31 cellular contexts compared by ENCODE assay signal in genomic region chr12:104378427-104378826, GRCh38.
"Had no signal": no experiment of that assay in that cellular context is flagged by ENCODE, and none has a peak within 500 bp of the region (broad histone marks: within the 10 kb centered on the region; RNA-seq: fewer than 3 reads in every experiment).

No MANE protein-coding gene starts in this region.

- H3K27ac Mint-ChIP-seq: natural killer cell; nephron; progenitor cell of endocrine pancreas; stimulated activated memory B cell treated with anti-CD40 and anti-IgM and Interleukin-4, amounts not matched to agents 10 μg/mL and 1 μg/mL and 100 μg/mL, for 72 hours; stimulated activated naive CD8-positive, alpha-beta T cell treated with anti-CD3 and anti-CD28 coated beads, Interleukin-15, amount 100 ng/mL, for 72 hours; type B pancreatic cell had no signal

- H3K27me3 Mint-ChIP-seq: stimulated activated memory B cell treated with anti-CD40 and anti-IgM and Interleukin-4, amounts not matched to agents 10 μg/mL and 1 μg/mL and 100 μg/mL, for 72 hours had no signal

- H3K9me3 Mint-ChIP-seq: natural killer cell; neural progenitor cell; stimulated activated memory B cell treated with anti-CD40 and anti-IgM and Interleukin-4, amounts not matched to agents 10 μg/mL and 1 μg/mL and 100 μg/mL, for 72 hours; stimulated activated naive CD8-positive, alpha-beta T cell treated with anti-CD3 and anti-CD28 coated beads, Interleukin-15, amount 100 ng/mL, for 72 hours; type B pancreatic cell had no signal

- H3K4me1 Mint-ChIP-seq: nephron had no signal

- ATAC-seq: natural killer cell; psoas muscle; right cardiac atrium; sciatic nerve; stimulated activated memory B cell treated with anti-CD40 and anti-IgM and Interleukin-4, amounts not matched to agents 10 μg/mL and 1 μg/mL and 100 μg/mL, for 72 hours; stimulated activated naive CD8-positive, alpha-beta T cell treated with anti-CD3 and anti-CD28 coated beads, Interleukin-15, amount 100 ng/mL, for 72 hours; stimulated activated naive CD8-positive, alpha-beta T cell treated with anti-CD3 and anti-CD28 coated beads, Interleukin-15, Interleukin-2, amounts not matched to agents 100 U/mL and 50 U/mL, for 24 hours had no signal

- FAIRE-seq: urothelium cell line had no signal

- DNase-seq: natural killer cell; occipital lobe; ovary; posterior cingulate gyrus; psoas muscle; right cardiac atrium; spleen; stimulated activated CD4-positive, alpha-beta T cell treated with anti-CD3 and anti-CD28 coated beads, Interleukin-12 subunit alpha, Interleukin-12 subunit beta, amount 100 ng/mL, for 4 hours; stimulated activated CD4-positive, alpha-beta T cell treated with anti-CD3 and anti-CD28 coated beads, Interleukin-1b, Interleukin-23, amount 100 ng/mL, for 48 hours; stimulated activated CD4-positive, alpha-beta T cell treated with anti-CD3 and anti-CD28 coated beads, Interleukin-4, amount 100 ng/mL, for 1 hour; stimulated activated CD4-positive, alpha-beta T cell treated with anti-CD3 and anti-CD28 coated beads, Interleukin-4, amount 100 ng/mL, for 4 hours; stimulated activated CD8-positive, alpha-beta memory T cell treated with anti-CD3 and anti-CD28 coated beads, Interleukin-4, amount 100 ng/mL, for 48 hours; stimulated activated naive CD4-positive, alpha-beta T cell; stimulated activated naive CD8-positive, alpha-beta T cell treated with anti-CD3 and anti-CD28 coated beads, Interleukin-15, amount 100 ng/mL, for 72 hours; stimulated activated naive CD8-positive, alpha-beta T cell treated with anti-CD3 and anti-CD28 coated beads, Interleukin-15, Interleukin-2, amounts not matched to agents 100 U/mL and 50 U/mL, for 24 hours; substantia nigra; testis; tibial artery; transverse colon had no signal

- H3K9me3 ChIP-seq: ovary, psoas muscle, spleen, suprapubic skin, testis, tibial artery, transverse colon, vagina had no signal

- H3K4me2 ChIP-seq: neural progenitor cell, smooth muscle cell had no signal

- H3K27ac ChIP-seq: neural progenitor cell, ovary, parathyroid adenoma, psoas muscle, skin epidermis, spleen, suprapubic skin, testis, tibial artery, transverse colon, vagina had no signal

- H3K4me3 Mint-ChIP-seq: natural killer cell; nephron; neural progenitor cell; stimulated activated memory B cell treated with anti-CD40 and anti-IgM and Interleukin-4, amounts not matched to agents 10 μg/mL and 1 μg/mL and 100 μg/mL, for 72 hours; stimulated activated naive CD8-positive, alpha-beta T cell treated with anti-CD3 and anti-CD28 coated beads, Interleukin-15, amount 100 ng/mL, for 72 hours; type B pancreatic cell had no signal

- H3K36me3 Mint-ChIP-seq: natural killer cell; neural progenitor cell; stimulated activated memory B cell treated with anti-CD40 and anti-IgM and Interleukin-4, amounts not matched to agents 10 μg/mL and 1 μg/mL and 100 μg/mL, for 72 hours; type B pancreatic cell had no signal

- H3K4me1 ChIP-seq: psoas muscle, vagina had no signal

- H3K4me3 ChIP-seq: neural progenitor cell, ovary, psoas muscle, skin epidermis, smooth muscle cell, spleen, suprapubic skin, testis, tibial artery, transverse colon, vagina had no signal
